Comparison of ENCODE assay signal across 9 cellular contexts in genomic region chr4:146545102-146545501, GRCh38. TPM values are rescaled to one million over a fixed set of nuclear protein-coding genes. Genes with fewer than 3 reads are reported as not detected.
DNase-seq lines count a peak whose midpoint lies in the region; ATAC-seq and TF ChIP-seq lines count a peak whose summit lies in the region.
"Had no signal": no experiment of that assay in that cellular context is flagged by ENCODE, and none has a peak within 500 bp of the region (broad histone marks: within the 10 kb centered on the region; RNA-seq: fewer than 3 reads in every experiment).

No MANE protein-coding gene starts in this region.

- no peaks in the 10 kb centered on the region for H3K36me3 Mint-ChIP-seq in GM23338 (ENCODE audit: low read depth)
- H3K36me3 Mint-ChIP-seq in stimulated activated effector memory CD8-positive, alpha-beta T cell treated with anti-CD3 and anti-CD28 coated beads, Interleukin-12 subunit alpha, Interleukin-12 subunit beta, amount 100 ng/mL, for 72 hours, result no peaks in the 10 kb centered on the region

- no peaks in the 10 kb centered on the region for H3K9me3 ChIP-seq in RWPE2 (ENCODE audit: severe bottlenecking)

- H3K79me2 ChIP-seq in GM23338 (replicated peaks; ENCODE audit: insufficient read depth), result no peaks in the 10 kb centered on the region

- H3K9me3 Mint-ChIP-seq in GM23338, result no peaks in the 10 kb centered on the region; the same call in 2 of the 3 replicates
- peaks cover 10% of the 10 kb centered on the region for H3K9me3 Mint-ChIP-seq in stimulated activated effector memory CD8-positive, alpha-beta T cell treated with anti-CD3 and anti-CD28 coated beads, Interleukin-12 subunit alpha, Interleukin-12 subunit beta, amount 100 ng/mL, for 72 hours

- H3K4me3 ChIP-seq in GM23338, result no peak overlapping the region
- H3K4me3 ChIP-seq in RWPE2 (ENCODE audit: severe bottlenecking), result no peak overlapping the region

- H3K4me3 Mint-ChIP-seq in GM23338, result no peak overlapping the region
- H3K4me3 Mint-ChIP-seq in stimulated activated effector memory CD8-positive, alpha-beta T cell treated with anti-CD3 and anti-CD28 coated beads, Interleukin-12 subunit alpha, Interleukin-12 subunit beta, amount 100 ng/mL, for 72 hours, result no peak overlapping the region

- H3K27ac ChIP-seq in GM23338 (ENCODE audit: low read depth) (no peak overlapping the region), RWPE2 (ENCODE audit: poor library complexity, severe bottlenecking) (no peak overlapping the region), caudate nucleus (ENCODE audit: low read depth, low read length) (no peak overlapping the region)

- H3K4me2 ChIP-seq in GM23338, result no peak overlapping the region

- H4K20me1 ChIP-seq in GM23338 (replicated peaks; ENCODE audit: insufficient read depth), result no peaks in the 10 kb centered on the region

- H3K27me3 ChIP-seq in GM23338 (ENCODE audit: insufficient read depth), result no peaks in the 10 kb centered on the region
- no peaks in the 10 kb centered on the region for H3K27me3 ChIP-seq in RWPE2 (ENCODE audit: insufficient read depth, poor library complexity, severe bottlenecking)

- H3K27ac Mint-ChIP-seq in GM23338, result no peak overlapping the region
- H3K27ac Mint-ChIP-seq in stimulated activated effector memory CD8-positive, alpha-beta T cell treated with anti-CD3 and anti-CD28 coated beads, Interleukin-12 subunit alpha, Interleukin-12 subunit beta, amount 100 ng/mL, for 72 hours, result no peak overlapping the region

- H2AFZ ChIP-seq in GM23338, result peak overlapping the region; percentile 90

- no peaks in the 10 kb centered on the region; the same call in 1 of the 2 replicates for H3K9me2 ChIP-seq in GM23338 (ENCODE audit: insufficient read depth)

- DNase-seq in EH (ENCODE audit: low read depth) (peak; percentile 55), GM23338 (ENCODE audit: low spot score) (peak; percentile 79), RWPE2 (ENCODE audit: low spot score) (no peak), iPS-NIHi7 (ENCODE audit: extremely low spot score) (peak; percentile 72), COLO829 (ENCODE audit: low spot score) (no peak), inferior parietal cortex (ENCODE audit: extremely low spot score) (no peak), caudate nucleus (lab: John Stamatoyannopoulos, UW) (no peak)
- DNase-seq in stimulated activated effector memory CD8-positive, alpha-beta T cell treated with anti-CD3 and anti-CD28 coated beads, Interleukin-12 subunit alpha, Interleukin-12 subunit beta, amount 100 ng/mL, for 72 hours (ENCODE audit: low spot score in 2 of 2), result no peak
- DNase-seq: T-helper 1 cell had no signal

- TF ChIP-seq CTCF in GM23338 (conservative IDR thresholded peaks at IDR 0.05; ENCODE audit: low read depth in 2 of 2) (peak; percentile 67 to 75), RWPE2 (IDR thresholded peaks at IDR 0.05; ENCODE audit: poor library complexity, severe bottlenecking) (peak; percentile 36)

- H3K36me3 ChIP-seq in GM23338 (ENCODE audit: insufficient read depth), result no peaks in the 10 kb centered on the region
- H3K36me3 ChIP-seq in RWPE2 (ENCODE audit: low read depth), result no peaks in the 10 kb centered on the region

- H3F3A ChIP-seq in GM23338 (replicated peaks; ENCODE audit: low read depth), result no peaks in the 10 kb centered on the region

- peak; percentile 89 for ATAC-seq in GM23338
- peak; percentile 56; the same call in 1 of the 3 replicates for ATAC-seq in RWPE2 (ENCODE audit: low read depth)
- no peak for ATAC-seq in stimulated activated effector memory CD8-positive, alpha-beta T cell treated with anti-CD3 and anti-CD28 coated beads, Interleukin-12 subunit alpha, Interleukin-12 subunit beta, amount 100 ng/mL, for 72 hours

- no peaks in the 10 kb centered on the region; the same call in 2 of the 3 replicates for H3K4me1 Mint-ChIP-seq in GM23338
- no peaks in the 10 kb centered on the region for H3K4me1 Mint-ChIP-seq in stimulated activated effector memory CD8-positive, alpha-beta T cell treated with anti-CD3 and anti-CD28 coated beads, Interleukin-12 subunit alpha, Interleukin-12 subunit beta, amount 100 ng/mL, for 72 hours

- H3K27me3 Mint-ChIP-seq in GM23338 (ENCODE audit: insufficient read depth, low read depth, poor library complexity), result peaks cover 11% of the 10 kb centered on the region

- H3K4me1 ChIP-seq in GM23338 (ENCODE audit: insufficient read depth), result no peaks in the 10 kb centered on the region
- no peaks in the 10 kb centered on the region for H3K4me1 ChIP-seq in RWPE2 (ENCODE audit: insufficient read depth, poor library complexity, severe bottlenecking)

TF ChIP-seq in GM23338, 12 proteins besides CTCF, POLR2A, EP300 and RAD21 (continues in another document):
- TF ChIP-seq STAT1 (IDR thresholded peaks at IDR 0.05; ENCODE audit: unreplicated experiment) (no peak), ZNF114 (CRISPR knock-in tag; IDR thresholded peaks at IDR 0.05) (no peak), NANOG (IDR thresholded peaks at IDR 0.05; ENCODE audit: borderline replicate concordance) (no peak), JUNB (IDR thresholded peaks at IDR 0.05; ENCODE audit: unreplicated experiment) (no peak), EZH2phosphoT487 (IDR thresholded peaks at IDR 0.05; ENCODE audit: unreplicated experiment) (no peak)
- TF ChIP-seq, protein P1, sequence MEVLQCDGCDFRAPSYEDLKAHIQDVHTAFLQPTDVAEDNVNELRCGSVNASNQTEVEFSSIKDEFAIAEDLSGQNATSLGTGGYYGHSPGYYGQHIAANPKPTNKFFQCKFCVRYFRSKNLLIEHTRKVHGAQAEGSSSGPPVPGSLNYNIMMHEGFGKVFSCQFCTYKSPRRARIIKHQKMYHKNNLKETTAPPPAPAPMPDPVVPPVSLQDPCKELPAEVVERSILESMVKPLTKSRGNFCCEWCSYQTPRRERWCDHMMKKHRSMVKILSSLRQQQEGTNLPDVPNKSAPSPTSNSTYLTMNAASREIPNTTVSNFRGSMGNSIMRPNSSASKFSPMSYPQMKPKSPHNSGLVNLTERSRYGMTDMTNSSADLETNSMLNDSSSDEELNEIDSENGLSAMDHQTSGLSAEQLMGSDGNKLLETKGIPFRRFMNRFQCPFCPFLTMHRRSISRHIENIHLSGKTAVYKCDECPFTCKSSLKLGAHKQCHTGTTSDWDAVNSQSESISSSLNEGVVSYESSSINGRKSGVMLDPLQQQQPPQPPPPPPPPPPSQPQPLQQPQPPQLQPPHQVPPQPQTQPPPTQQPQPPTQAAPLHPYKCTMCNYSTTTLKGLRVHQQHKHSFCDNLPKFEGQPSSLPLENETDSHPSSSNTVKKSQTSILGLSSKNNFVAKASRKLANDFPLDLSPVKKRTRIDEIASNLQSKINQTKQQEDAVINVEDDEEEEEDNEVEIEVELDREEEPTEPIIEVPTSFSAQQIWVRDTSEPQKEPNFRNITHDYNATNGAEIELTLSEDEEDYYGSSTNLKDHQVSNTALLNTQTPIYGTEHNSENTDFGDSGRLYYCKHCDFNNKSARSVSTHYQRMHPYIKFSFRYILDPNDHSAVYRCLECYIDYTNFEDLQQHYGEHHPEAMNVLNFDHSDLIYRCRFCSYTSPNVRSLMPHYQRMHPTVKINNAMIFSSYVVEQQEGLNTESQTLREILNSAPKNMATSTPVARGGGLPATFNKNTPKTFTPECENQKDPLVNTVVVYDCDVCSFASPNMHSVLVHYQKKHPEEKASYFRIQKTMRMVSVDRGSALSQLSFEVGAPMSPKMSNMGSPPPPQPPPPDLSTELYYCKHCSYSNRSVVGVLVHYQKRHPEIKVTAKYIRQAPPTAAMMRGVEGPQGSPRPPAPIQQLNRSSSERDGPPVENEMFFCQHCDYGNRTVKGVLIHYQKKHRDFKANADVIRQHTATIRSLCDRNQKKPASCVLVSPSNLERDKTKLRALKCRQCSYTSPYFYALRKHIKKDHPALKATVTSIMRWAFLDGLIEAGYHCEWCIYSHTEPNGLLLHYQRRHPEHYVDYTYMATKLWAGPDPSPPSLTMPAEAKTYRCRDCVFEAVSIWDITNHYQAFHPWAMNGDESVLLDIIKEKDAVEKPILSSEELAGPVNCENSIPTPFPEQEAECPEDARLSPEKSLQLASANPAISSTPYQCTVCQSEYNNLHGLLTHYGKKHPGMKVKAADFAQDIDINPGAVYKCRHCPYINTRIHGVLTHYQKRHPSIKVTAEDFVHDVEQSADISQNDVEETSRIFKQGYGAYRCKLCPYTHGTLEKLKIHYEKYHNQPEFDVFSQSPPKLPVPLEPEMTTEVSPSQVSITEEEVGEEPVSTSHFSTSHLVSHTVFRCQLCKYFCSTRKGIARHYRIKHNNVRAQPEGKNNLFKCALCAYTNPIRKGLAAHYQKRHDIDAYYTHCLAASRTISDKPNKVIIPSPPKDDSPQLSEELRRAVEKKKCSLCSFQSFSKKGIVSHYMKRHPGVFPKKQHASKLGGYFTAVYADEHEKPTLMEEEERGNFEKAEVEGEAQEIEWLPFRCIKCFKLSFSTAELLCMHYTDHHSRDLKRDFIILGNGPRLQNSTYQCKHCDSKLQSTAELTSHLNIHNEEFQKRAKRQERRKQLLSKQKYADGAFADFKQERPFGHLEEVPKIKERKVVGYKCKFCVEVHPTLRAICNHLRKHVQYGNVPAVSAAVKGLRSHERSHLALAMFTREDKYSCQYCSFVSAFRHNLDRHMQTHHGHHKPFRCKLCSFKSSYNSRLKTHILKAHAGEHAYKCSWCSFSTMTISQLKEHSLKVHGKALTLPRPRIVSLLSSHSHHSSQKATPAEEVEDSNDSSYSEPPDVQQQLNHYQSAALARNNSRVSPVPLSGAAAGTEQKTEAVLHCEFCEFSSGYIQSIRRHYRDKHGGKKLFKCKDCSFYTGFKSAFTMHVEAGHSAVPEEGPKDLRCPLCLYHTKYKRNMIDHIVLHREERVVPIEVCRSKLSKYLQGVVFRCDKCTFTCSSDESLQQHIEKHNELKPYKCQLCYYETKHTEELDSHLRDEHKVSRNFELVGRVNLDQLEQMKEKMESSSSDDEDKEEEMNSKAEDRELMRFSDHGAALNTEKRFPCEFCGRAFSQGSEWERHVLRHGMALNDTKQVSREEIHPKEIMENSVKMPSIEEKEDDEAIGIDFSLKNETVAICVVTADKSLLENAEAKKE (CRISPR knock-in tag; IDR thresholded peaks at IDR 0.05), result no peak

RNA-seq across cellular contexts. Expression of gene SLC10A7, which starts 23.4 kb away (rescaled TPM):
- total RNA-seq in GM23338 (2014; rRNA removed; shearing (Covaris generic)), result 2.3 and 4.3 TPM in 2 replicates
- polyA plus RNA-seq in GM23338 (2016; fragmentation: Nextera tagmentation; extraction: Ambion mirVana), result 0.81 and 1.2 TPM in 2 replicates

Comparison
In these comparisons a context has a peak if more than half of its experiments do, and no peak if none do; other contexts are left out.
1. DNase-seq: peak in EH (single experiment), GM23338 (single experiment) and iPS-NIHi7 (single experiment); none in RWPE2 (single experiment), COLO829 (single experiment), inferior parietal cortex (single experiment), stimulated activated effector memory CD8-positive, alpha-beta T cell treated with anti-CD3 and anti-CD28 coated beads, Interleukin-12 subunit alpha, Interleukin-12 subunit beta, amount 100 ng/mL, for 72 hours (0 of 2) and caudate nucleus (0 of 61).